Comparison of ENCODE assay signal across 19 cellular contexts in the genomic region with DNA sequence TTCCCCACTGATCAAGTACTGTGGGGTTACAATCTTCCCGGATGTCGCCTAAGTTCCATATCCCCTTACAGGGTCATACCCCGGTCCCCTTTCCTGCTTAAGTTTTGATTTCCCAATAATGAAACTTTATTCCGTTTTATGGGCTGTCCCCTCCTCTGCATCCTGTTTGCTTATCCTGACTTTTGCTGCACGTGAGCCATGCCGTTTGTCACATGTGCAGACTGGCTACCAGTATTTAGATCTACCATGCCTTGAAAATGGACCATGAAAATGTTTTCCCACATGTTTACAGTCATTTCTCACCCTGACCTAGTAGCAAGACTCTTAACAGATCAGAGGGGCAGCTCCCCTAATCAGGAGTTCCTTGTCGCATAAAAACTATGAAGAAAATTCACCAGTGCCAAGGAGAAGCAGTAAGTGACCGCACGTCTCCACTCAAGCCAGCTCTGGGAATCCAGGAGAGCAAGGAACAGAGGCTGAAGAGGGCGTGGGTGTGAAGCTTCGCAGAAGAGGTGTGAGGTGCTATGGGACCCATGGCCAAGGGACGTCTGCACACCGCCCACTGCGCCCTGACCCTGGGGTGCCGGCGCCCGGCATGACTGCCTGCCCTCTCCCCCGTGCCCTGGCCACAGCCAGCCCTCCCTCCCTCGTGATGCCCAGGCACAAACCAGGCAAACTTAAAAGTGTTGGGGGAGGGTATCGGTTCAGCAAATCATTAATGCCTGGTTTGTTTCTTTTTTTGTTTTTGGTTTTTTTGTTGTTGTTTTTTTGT.
DNase-seq lines count a peak whose midpoint lies in the region; ATAC-seq and TF ChIP-seq lines count a peak whose summit lies in the region.
"Had no signal": no experiment of that assay in that cellular context is flagged by ENCODE, and none has a peak within 500 bp of the region (broad histone marks: within the 10 kb centered on the region; RNA-seq: fewer than 3 reads in every experiment).

No MANE protein-coding gene starts in this region.

- H3K9me3 ChIP-seq in BLaER1 treated with 17β-estradiol and CSF1 and Interleukin-3, amounts not matched to agents 10 nM and 100 nM (replicated peaks in 1 of 11), result peaks cover 0 to 7% (median 0%) of the 10 kb centered on the region in 11 experiments; a peak in 3 of 22 replicates
- H3K9me3 ChIP-seq in neuronal stem cell (replicated peaks in 1 of 2; ENCODE audit: control insufficient read depth in 2 of 2, insufficient read depth in 1 of 2, low read depth in 1 of 2, low read length in 2 of 2), result no peaks in the 10 kb centered on the region
- H3K9me3 ChIP-seq in WERI-Rb-1 (ENCODE audit: severe bottlenecking), result no peaks in the 10 kb centered on the region

- no peaks in the 10 kb centered on the region for H3K27me3 ChIP-seq in BLaER1 treated with 17β-estradiol and CSF1 and Interleukin-3, amounts not matched to agents 10 nM and 100 nM
- H3K27me3 ChIP-seq in neuronal stem cell (ENCODE audit: control insufficient read depth in 3 of 3, insufficient read depth in 3 of 3, low read depth in 1 of 3, low read length in 3 of 3), result no peaks in the 10 kb centered on the region
- no peaks in the 10 kb centered on the region for H3K27me3 ChIP-seq in WERI-Rb-1 (ENCODE audit: insufficient read depth, low read depth, severe bottlenecking)

- H3K4ac ChIP-seq in neuronal stem cell (ENCODE audit: low read length), result no peak overlapping the region

- H3K23ac ChIP-seq in neuronal stem cell (ENCODE audit: low read depth, low read length, poor library complexity), result peak overlapping the region; percentile 62

- H3K4me3 ChIP-seq in BLaER1 treated with 17β-estradiol and CSF1 and Interleukin-3, amounts not matched to agents 10 nM and 100 nM, result peak overlapping the region in 1 of 10 experiments; percentile 26; a peak in 1 of 20 replicates
- H3K4me3 ChIP-seq in coronary artery (no peak overlapping the region), neuronal stem cell (ENCODE audit: low read length in 2 of 2) (no peak overlapping the region), WERI-Rb-1 (ENCODE audit: low read depth, low read length) (no peak overlapping the region), foreskin fibroblast (ENCODE audit: low read depth in 1 of 2, low read length in 2 of 2) (no peak overlapping the region)
- H3K4me3 ChIP-seq: GM23338 had no signal

- peak overlapping the region; percentile 64 for H2AK5ac ChIP-seq in neuronal stem cell (ENCODE audit: low read depth, low read length)

- H3K4me2 ChIP-seq in BLaER1 treated with 17β-estradiol and CSF1 and Interleukin-3, amounts not matched to agents 10 nM and 100 nM, result peak overlapping the region; percentile 60 to 82 (median 76)
- no peak overlapping the region for H3K4me2 ChIP-seq in neuronal stem cell (ENCODE audit: insufficient read depth, low read length, poor library complexity, severe bottlenecking)
- H3K4me2 ChIP-seq: GM23338 had no signal

- no peak overlapping the region for H3K27ac Mint-ChIP-seq in activated CD8-positive, alpha-beta memory T cell treated with anti-CD3 and anti-CD28 coated beads, Interleukin-2, amount 10 ng/mL, durations not matched to agents 7 days and 5 days
- H3K27ac Mint-ChIP-seq: CD4-positive, CD25-positive, alpha-beta regulatory T cell; CD8-positive, alpha-beta memory T cell; GM23338 had no signal

- WGBS in neuronal stem cell (ENCODE audit: extremely low coverage in 2 of 2, insufficient read length in 2 of 2, insufficient replicate concordance in 1 of 2), 2 donors, result no CpG with 5 or more reads among the region's 20 CpGs

- no peak overlapping the region for H2BK12ac ChIP-seq in neuronal stem cell (ENCODE audit: low read length)

- no peak for TF ChIP-seq CTCF in coronary artery (IDR thresholded peaks at IDR 0.05)
- TF ChIP-seq CTCF in WERI-Rb-1 (IDR thresholded peaks at IDR 0.05; ENCODE audit: low read depth, low read length), result no peak
- TF ChIP-seq CTCF in foreskin fibroblast (IDR thresholded peaks at IDR 0.05; ENCODE audit: low read depth, low read length), result no peak

- DNase-seq in activated CD8-positive, alpha-beta memory T cell treated with anti-CD3 and anti-CD28 coated beads for 24 hours, result peak; percentile 26
- no peak for DNase-seq in activated CD8-positive, alpha-beta memory T cell treated with anti-CD3 and anti-CD28 coated beads, Interleukin-2, amount 10 ng/mL, durations not matched to agents 7 days and 5 days
- DNase-seq in coronary artery (ENCODE audit: low spot score) (peak; percentile 31), neuronal stem cell (ENCODE audit: low spot score) (no peak), HT-29 (ENCODE audit: low spot score) (no peak), WERI-Rb-1 (no peak), foreskin fibroblast (no peak)
- DNase-seq: 8988T; C1 segment of cervical spinal cord; CD4-positive, CD25-positive, alpha-beta regulatory T cell; CD8-positive, alpha-beta memory T cell; COR-L47; DMS 273 treated with DMSO at 0.1 percent for 48 hours; DMS53; GDM1; HCEC 1CT; IMR-90 had no signal

- no peaks in the 10 kb centered on the region for H3K36me3 Mint-ChIP-seq in activated CD8-positive, alpha-beta memory T cell treated with anti-CD3 and anti-CD28 coated beads, Interleukin-2, amount 10 ng/mL, durations not matched to agents 7 days and 5 days
- H3K36me3 Mint-ChIP-seq: CD4-positive, CD25-positive, alpha-beta regulatory T cell; CD8-positive, alpha-beta memory T cell had no signal

- H2AFZ ChIP-seq in neuronal stem cell (ENCODE audit: low read length), result no peak overlapping the region
- H2AFZ ChIP-seq: GM23338 had no signal

- H3K36me3 ChIP-seq in BLaER1 treated with 17β-estradiol and CSF1 and Interleukin-3, amounts not matched to agents 10 nM and 100 nM, result no peaks in the 10 kb centered on the region
- H3K36me3 ChIP-seq in neuronal stem cell (replicated peaks in 1 of 2; ENCODE audit: control insufficient read depth in 2 of 2, insufficient read depth in 2 of 2, low read length in 2 of 2) (no peaks in the 10 kb centered on the region), WERI-Rb-1 (no peaks in the 10 kb centered on the region)

- peak overlapping the region; percentile 70 for H3K18ac ChIP-seq in neuronal stem cell (ENCODE audit: low read length)

- peaks cover 6% of the 10 kb centered on the region for H3K4me1 Mint-ChIP-seq in activated CD8-positive, alpha-beta memory T cell treated with anti-CD3 and anti-CD28 coated beads, Interleukin-2, amount 10 ng/mL, durations not matched to agents 7 days and 5 days
- H3K4me1 Mint-ChIP-seq: CD4-positive, CD25-positive, alpha-beta regulatory T cell; GM23338 had no signal

- no peak for ATAC-seq in activated CD8-positive, alpha-beta memory T cell treated with anti-CD3 and anti-CD28 coated beads, Interleukin-2, amount 10 ng/mL, durations not matched to agents 7 days and 5 days
- ATAC-seq: GM23338 had no signal

- no peak overlapping the region for H4K8ac ChIP-seq in neuronal stem cell (ENCODE audit: low read depth, low read length)

- peaks cover 58 to 70% (median 67%) of the 10 kb centered on the region in 10 experiments for H3K4me1 ChIP-seq in BLaER1 treated with 17β-estradiol and CSF1 and Interleukin-3, amounts not matched to agents 10 nM and 100 nM
- peaks cover 0 to 3% of the 10 kb centered on the region in 2 donors for H3K4me1 ChIP-seq in neuronal stem cell (ENCODE audit: control insufficient read depth in 2 of 2, insufficient read depth in 1 of 2, low read depth in 1 of 2, low read length in 2 of 2)

- H3K9me3 Mint-ChIP-seq in activated CD8-positive, alpha-beta memory T cell treated with anti-CD3 and anti-CD28 coated beads, Interleukin-2, amount 10 ng/mL, durations not matched to agents 7 days and 5 days (ENCODE audit: low read depth), result no peaks in the 10 kb centered on the region
- H3K9me3 Mint-ChIP-seq: CD8-positive, alpha-beta memory T cell had no signal

- CTCF ChIA-PET in activated CD8-positive, alpha-beta memory T cell treated with anti-CD3 and anti-CD28 coated beads, Interleukin-2, amount 10 ng/mL, durations not matched to agents 7 days and 5 days (lab: Charles Lee), result no interaction called here

- H4K91ac ChIP-seq in neuronal stem cell (ENCODE audit: low read depth, low read length, poor library complexity), result no peak overlapping the region

- no peaks in the 10 kb centered on the region for H4K20me1 ChIP-seq in BLaER1 treated with 17β-estradiol and CSF1 and Interleukin-3, amounts not matched to agents 10 nM and 100 nM

- H2BK120ac ChIP-seq in neuronal stem cell (ENCODE audit: low read depth, low read length), result no peak overlapping the region

- H3K79me1 ChIP-seq in neuronal stem cell (ENCODE audit: low read depth, low read length), result no peaks in the 10 kb centered on the region

- H3K4me3 Mint-ChIP-seq in activated CD8-positive, alpha-beta memory T cell treated with anti-CD3 and anti-CD28 coated beads, Interleukin-2, amount 10 ng/mL, durations not matched to agents 7 days and 5 days, result no peak overlapping the region
- H3K4me3 Mint-ChIP-seq: CD4-positive, CD25-positive, alpha-beta regulatory T cell; GM23338 had no signal

- no peak overlapping the region for H2BK15ac ChIP-seq in neuronal stem cell (ENCODE audit: low read length)

- peak overlapping the region in 10 of 11 experiments; percentile 37 to 94 (median 81); a peak in 19 of 22 replicates for H3K27ac ChIP-seq in BLaER1 treated with 17β-estradiol and CSF1 and Interleukin-3, amounts not matched to agents 10 nM and 100 nM
- H3K27ac ChIP-seq in coronary artery (no peak overlapping the region), neuronal stem cell (replicated peaks; ENCODE audit: low read length) (no peak overlapping the region), WERI-Rb-1 (no peak overlapping the region)

- H2BK5ac ChIP-seq in neuronal stem cell (ENCODE audit: low read length), result no peak overlapping the region

- no peak overlapping the region for H3K14ac ChIP-seq in neuronal stem cell (ENCODE audit: low read length)

- H3K27me3 Mint-ChIP-seq in activated CD8-positive, alpha-beta memory T cell treated with anti-CD3 and anti-CD28 coated beads, Interleukin-2, amount 10 ng/mL, durations not matched to agents 7 days and 5 days, result no peaks in the 10 kb centered on the region
- H3K27me3 Mint-ChIP-seq: CD4-positive, CD25-positive, alpha-beta regulatory T cell had no signal

- H3K9ac ChIP-seq in BLaER1 treated with 17β-estradiol and CSF1 and Interleukin-3, amounts not matched to agents 10 nM and 100 nM, result peak overlapping the region in 9 of 11 experiments; percentile 24 to 77 (median 55); a peak in 14 of 22 replicates
- H3K9ac ChIP-seq in neuronal stem cell (ENCODE audit: low read depth, low read length, poor library complexity), result no peak overlapping the region

Comparison
In these comparisons a context has a peak if more than half of its experiments do, and no peak if none do; other contexts are left out.
1. DNase-seq: peak in activated CD8-positive, alpha-beta memory T cell treated with anti-CD3 and anti-CD28 coated beads for 24 hours (single experiment) and coronary artery (single experiment); none in activated CD8-positive, alpha-beta memory T cell treated with anti-CD3 and anti-CD28 coated beads, Interleukin-2, amount 10 ng/mL, durations not matched to agents 7 days and 5 days (single experiment), neuronal stem cell (single experiment), HT-29 (single experiment), WERI-Rb-1 (single experiment) and foreskin fibroblast (0 of 2).
2. H3K27ac ChIP-seq: peak in BLaER1 treated with 17β-estradiol and CSF1 and Interleukin-3, amounts not matched to agents 10 nM and 100 nM (10 of 11); none in coronary artery (0 of 2), neuronal stem cell (single experiment) and WERI-Rb-1 (single experiment).